In genomic region chr13:50222569-50223332, GRCh38 we compare ENCODE assay signal across 8 cellular contexts.
DNase-seq lines count a peak whose midpoint lies in the region; ATAC-seq, FAIRE-seq and TF ChIP-seq lines count a peak whose summit lies in the region.

No MANE protein-coding gene starts in this region.

- no peak overlapping the region for H3K9ac ChIP-seq in astrocyte (ENCODE audit: low read length)

- peak overlapping the region; percentile 63 for H2AFZ ChIP-seq in astrocyte (ENCODE audit: low read depth, low read length)

- H3K27me3 Mint-ChIP-seq in astrocyte (ENCODE audit: low read depth, unreplicated experiment) (no peaks in the 10 kb centered on the region), endothelial cell (ENCODE audit: unreplicated experiment) (peaks cover 1% of the 10 kb centered on the region)

- ATAC-seq in GM19324 (IDR thresholded peaks at IDR 0.05; ENCODE audit: low FRiP score, unreplicated experiment): peak; percentile 47
- ATAC-seq in right lobe of liver: peak; percentile 99 to 100 (median 99)
- ATAC-seq in aorta (ENCODE audit: low FRiP score): peak; percentile 79

- FAIRE-seq in astrocyte (lab: Jason Lieb, UNC): peak; percentile 78

- peak overlapping the region; percentile 56 for H3K4me2 ChIP-seq in astrocyte (ENCODE audit: low read length)

- TF ChIP-seq CTCF in astrocyte (IDR thresholded peaks at IDR 0.05; ENCODE audit: insufficient read depth, low read depth, low read length) (no peak), right lobe of liver (IDR thresholded peaks at IDR 0.05) (no peak), endothelial cell (IDR thresholded peaks at IDR 0.05; ENCODE audit: unreplicated experiment) (no peak), GM13976 (IDR thresholded peaks at IDR 0.05; ENCODE audit: borderline replicate concordance, control extremely low read depth, extremely low read depth, insufficient read depth, missing control alignments) (no peak)

- in situ Hi-C loops in GM13976 (cut with MboI; ENCODE audit: low sequenced_read_pairs, unreplicated experiment): no loop called here

- WGBS in right lobe of liver (ENCODE audit: insufficient coverage, low coverage, low lambda C conversion rate, missing lambda C conversion rate): 10% methylated on average over 12 of the region's 13 CpGs
- 5 to 8% methylated on average over 13 of the region's 13 CpGs for WGBS in aorta, 2 donors

- H3K36me3 Mint-ChIP-seq in astrocyte (ENCODE audit: low read depth, unreplicated experiment): no peaks in the 10 kb centered on the region
- no peaks in the 10 kb centered on the region for H3K36me3 Mint-ChIP-seq in endothelial cell (ENCODE audit: low read depth, unreplicated experiment)

- H3K9me3 Mint-ChIP-seq in astrocyte (ENCODE audit: unreplicated experiment) (no peaks in the 10 kb centered on the region), endothelial cell (ENCODE audit: unreplicated experiment) (no peaks in the 10 kb centered on the region)

- H3K36me3 ChIP-seq in astrocyte (ENCODE audit: insufficient read depth, low read length) (no peaks in the 10 kb centered on the region), right lobe of liver (no peaks in the 10 kb centered on the region), aorta (ENCODE audit: control insufficient read depth in 1 of 2, insufficient read depth in 2 of 2, low read length in 1 of 2) (no peaks in the 10 kb centered on the region)

- peaks cover 6% of the 10 kb centered on the region for H3K4me1 ChIP-seq in astrocyte (ENCODE audit: insufficient read depth, low read length)
- peaks cover 0 to 5% (median 0%) of the 10 kb centered on the region in 4 donors for H3K4me1 ChIP-seq in right lobe of liver
- H3K4me1 ChIP-seq in aorta (ENCODE audit: control insufficient read depth in 1 of 2, insufficient read depth in 2 of 2, low read length in 2 of 2): no peaks in the 10 kb centered on the region

- DNase-seq in NCI-H1417 (lab: John Stamatoyannopoulos, UW) (peak; percentile 25 to 91 (median 70)), astrocyte (ENCODE audit: low read depth) (peak; percentile 76), right lobe of liver (peak; percentile 85 to 92 (median 90)), aorta (peak; percentile 74 to 84), endothelial cell (ENCODE audit: low spot score) (no peak), GM13976 (ENCODE audit: low spot score) (no peak)
- no peak for DNase-seq in effector CD4-positive, alpha-beta T cell

- H3K27me3 ChIP-seq in astrocyte (ENCODE audit: insufficient read depth, low read length): no peaks in the 10 kb centered on the region
- H3K27me3 ChIP-seq in right lobe of liver: no peaks in the 10 kb centered on the region
- H3K27me3 ChIP-seq in aorta (ENCODE audit: control insufficient read depth in 1 of 2, insufficient read depth in 2 of 2, low read length in 1 of 2): no peaks in the 10 kb centered on the region

- H3K9me3 ChIP-seq in astrocyte (ENCODE audit: insufficient read depth, low read depth, low read length) (no peaks in the 10 kb centered on the region), right lobe of liver (no peaks in the 10 kb centered on the region), aorta (ENCODE audit: control insufficient read depth, low read length) (no peaks in the 10 kb centered on the region)

- H3K79me2 ChIP-seq in astrocyte (ENCODE audit: insufficient read depth, low read length): no peaks in the 10 kb centered on the region

- H3K27ac Mint-ChIP-seq in astrocyte (ENCODE audit: unreplicated experiment): no peak overlapping the region
- no peak overlapping the region for H3K27ac Mint-ChIP-seq in endothelial cell (ENCODE audit: unreplicated experiment)

- H3K4me1 Mint-ChIP-seq in astrocyte (ENCODE audit: low read depth, unreplicated experiment): peaks cover 24% of the 10 kb centered on the region
- no peaks in the 10 kb centered on the region for H3K4me1 Mint-ChIP-seq in endothelial cell (ENCODE audit: unreplicated experiment)

- H4K20me1 ChIP-seq in astrocyte (ENCODE audit: insufficient read depth, low read length): no peaks in the 10 kb centered on the region

- H3K27ac ChIP-seq in astrocyte (ENCODE audit: low read depth, low read length) (no peak overlapping the region), right lobe of liver (peak overlapping the region; percentile 43 to 75 (median 53)), aorta (ENCODE audit: low read depth in 1 of 2, low read length in 2 of 2) (no peak overlapping the region)

- peak; percentile 14 for TF ChIP-seq POLR2A in right lobe of liver (IDR thresholded peaks at IDR 0.05)

- intact Hi-C loops in right lobe of liver (cut with DNase I) (no loop called here), aorta (cut with DNase I) (no loop called here)

- H3K4me3 Mint-ChIP-seq in astrocyte (ENCODE audit: unreplicated experiment) (no peak overlapping the region), endothelial cell (ENCODE audit: unreplicated experiment) (no peak overlapping the region)

- no peak overlapping the region for H3K4me3 ChIP-seq in astrocyte (ENCODE audit: insufficient read depth, low read depth, low read length)
- no peak overlapping the region for H3K4me3 ChIP-seq in right lobe of liver
- no peak overlapping the region for H3K4me3 ChIP-seq in aorta (ENCODE audit: low read length in 2 of 2)

Comparison
In these comparisons a context has a peak if more than half of its experiments do, and no peak if none do; other contexts are left out.
1. ATAC-seq: peak in every context shown above with its lines; median percentile 99 in right lobe of liver; 79 in aorta; 47 in GM19324.
2. DNase-seq: peak in NCI-H1417 (3 of 3), astrocyte (single experiment), right lobe of liver (3 of 3) and aorta (2 of 2); none in effector CD4-positive, alpha-beta T cell (single experiment), endothelial cell (single experiment) and GM13976 (single experiment).
3. H3K27ac ChIP-seq: peak in right lobe of liver (3 of 3); none in astrocyte (single experiment) and aorta (0 of 2).